1 cellular context compared by ENCODE assay signal in genomic region chr12:130838951-130839769, GRCh38.
TF ChIP-seq lines count a peak whose summit lies in the region.

Gene STX2, minus strand, starts transcription at chr12:130839250. Its CDS starts 151 bp downstream, at chr12:130839099.

TF ChIP-seq in HEK293, 187 proteins besides CTCF, POLR2A, EP300 and RAD21 (continued from another document):
- TF ChIP-seq ZNF510 (tag by site-specific recombination; IDR thresholded peaks at IDR 0.05; ENCODE audit: insufficient replicate concordance) (no peak), ZNF23 (tag by site-specific recombination; IDR thresholded peaks at IDR 0.05; ENCODE audit: borderline replicate concordance) (no peak), SP2 (tag by site-specific recombination; IDR thresholded peaks at IDR 0.05) (peak; percentile 35), WT1 (tag by site-specific recombination; IDR thresholded peaks at IDR 0.05) (no peak), KLF9 (tag by site-specific recombination; IDR thresholded peaks at IDR 0.05; ENCODE audit: low read depth) (peak; percentile 60), ZNF433 (tag by site-specific recombination; IDR thresholded peaks at IDR 0.05; ENCODE audit: low read depth) (no peak), KLF1 (tag by site-specific recombination; IDR thresholded peaks at IDR 0.05) (peak; percentile 63), ZNF660 (tag by site-specific recombination; IDR thresholded peaks at IDR 0.05) (0 out of 2 replicates have a peak, but pooled peaks have one; percentile 18)
- TF ChIP-seq, protein P1, sequence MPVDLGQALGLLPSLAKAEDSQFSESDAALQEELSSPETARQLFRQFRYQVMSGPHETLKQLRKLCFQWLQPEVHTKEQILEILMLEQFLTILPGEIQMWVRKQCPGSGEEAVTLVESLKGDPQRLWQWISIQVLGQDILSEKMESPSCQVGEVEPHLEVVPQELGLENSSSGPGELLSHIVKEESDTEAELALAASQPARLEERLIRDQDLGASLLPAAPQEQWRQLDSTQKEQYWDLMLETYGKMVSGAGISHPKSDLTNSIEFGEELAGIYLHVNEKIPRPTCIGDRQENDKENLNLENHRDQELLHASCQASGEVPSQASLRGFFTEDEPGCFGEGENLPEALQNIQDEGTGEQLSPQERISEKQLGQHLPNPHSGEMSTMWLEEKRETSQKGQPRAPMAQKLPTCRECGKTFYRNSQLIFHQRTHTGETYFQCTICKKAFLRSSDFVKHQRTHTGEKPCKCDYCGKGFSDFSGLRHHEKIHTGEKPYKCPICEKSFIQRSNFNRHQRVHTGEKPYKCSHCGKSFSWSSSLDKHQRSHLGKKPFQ (tag by site-specific recombination; IDR thresholded peaks at IDR 0.05) = peak; percentile 67; the same call in 1 of the 2 replicates
TF ChIP-seq in HEK293: peak in this region for 28.
